In genomic region chr2:164808776-164809175, GRCh38 we compare ENCODE assay signal across 26 cellular contexts. TPM values are rescaled to one million over a fixed set of nuclear protein-coding genes. Genes with fewer than 3 reads are reported as not detected.
DNase-seq lines count a peak whose midpoint lies in the region; ATAC-seq and TF ChIP-seq lines count a peak whose summit lies in the region.
"Had no signal": no experiment of that assay in that cellular context is flagged by ENCODE, and none has a peak within 500 bp of the region (broad histone marks: within the 10 kb centered on the region; RNA-seq: fewer than 3 reads in every experiment).

No MANE protein-coding gene starts in this region.

- no peak for ATAC-seq in stimulated activated naive CD8-positive, alpha-beta T cell treated with anti-CD3 and anti-CD28 coated beads, Interleukin-15, amount 100 ng/mL, for 72 hours
- ATAC-seq: left ventricle myocardium superior had no signal

- H3K4me3 Mint-ChIP-seq in stimulated activated naive CD8-positive, alpha-beta T cell treated with anti-CD3 and anti-CD28 coated beads, Interleukin-15, amount 100 ng/mL, for 72 hours, result no peak overlapping the region
- H3K4me3 Mint-ChIP-seq: CD14-positive monocyte; dendritic cell treated with granulocyte-macrophage colony-stimulating factor and Interleukin-4, amounts not matched to agents 40 ng/mL and 50 ng/mL, for 4 days; T-helper 1 cell treated with Interleukin-12 subunit alpha and Interleukin-12 subunit beta and Interleukin-4 antibody, amounts not matched to agents 30 μg/mL and 1 μg/mL, for 36 hours had no signal

- H3K9me3 Mint-ChIP-seq in stimulated activated naive CD8-positive, alpha-beta T cell treated with anti-CD3 and anti-CD28 coated beads, Interleukin-15, amount 100 ng/mL, for 72 hours, result no peaks in the 10 kb centered on the region
- H3K9me3 Mint-ChIP-seq: dendritic cell treated with granulocyte-macrophage colony-stimulating factor and Interleukin-4, amounts not matched to agents 40 ng/mL and 50 ng/mL, for 4 days; T-helper 1 cell treated with Interleukin-12 subunit alpha and Interleukin-12 subunit beta and Interleukin-4 antibody, amounts not matched to agents 30 μg/mL and 1 μg/mL, for 36 hours had no signal

- no peak overlapping the region for H4K8ac ChIP-seq in neuronal stem cell (ENCODE audit: low read depth, low read length)

- H2AK5ac ChIP-seq in neuronal stem cell (ENCODE audit: low read depth, low read length), result no peak overlapping the region

- H2BK5ac ChIP-seq in neuronal stem cell (ENCODE audit: low read length), result no peak overlapping the region

- no peak overlapping the region for H4K91ac ChIP-seq in neuronal stem cell (ENCODE audit: low read depth, low read length, poor library complexity)

- H3K18ac ChIP-seq in neuronal stem cell (ENCODE audit: low read length), result no peak overlapping the region

- WGBS in neuronal stem cell (ENCODE audit: extremely low coverage in 2 of 2, insufficient read length in 2 of 2, insufficient replicate concordance in 1 of 2), 2 donors, result no CpG with 5 or more reads among the region's 1 CpG

- TF ChIP-seq CTCF in AG10803 (conservative IDR thresholded peaks at IDR 0.05; ENCODE audit: low read length), result no peak

- no peak overlapping the region for H2BK120ac ChIP-seq in neuronal stem cell (ENCODE audit: low read depth, low read length)

- H3K9ac ChIP-seq in neuronal stem cell (ENCODE audit: low read depth, low read length, poor library complexity), result no peak overlapping the region

- H3K9me3 ChIP-seq in neuronal stem cell (replicated peaks in 1 of 2; ENCODE audit: control insufficient read depth in 2 of 2, insufficient read depth in 1 of 2, low read depth in 1 of 2, low read length in 2 of 2), result no peaks in the 10 kb centered on the region
- H3K9me3 ChIP-seq: sigmoid colon, upper lobe of left lung had no signal

- H2BK12ac ChIP-seq in neuronal stem cell (ENCODE audit: low read length), result no peak overlapping the region

- no peak overlapping the region for H3K23ac ChIP-seq in neuronal stem cell (ENCODE audit: low read depth, low read length, poor library complexity)

- no peaks in the 10 kb centered on the region for H3K79me1 ChIP-seq in neuronal stem cell (ENCODE audit: low read depth, low read length)

- H3K27ac Mint-ChIP-seq in stimulated activated naive CD8-positive, alpha-beta T cell treated with anti-CD3 and anti-CD28 coated beads, Interleukin-15, amount 100 ng/mL, for 72 hours, result no peak overlapping the region
- H3K27ac Mint-ChIP-seq: CD14-positive monocyte; dendritic cell treated with granulocyte-macrophage colony-stimulating factor and Interleukin-4, amounts not matched to agents 40 ng/mL and 50 ng/mL, for 4 days; T-helper 1 cell treated with Interleukin-12 subunit alpha and Interleukin-12 subunit beta and Interleukin-4 antibody, amounts not matched to agents 30 μg/mL and 1 μg/mL, for 36 hours had no signal

- H2BK15ac ChIP-seq in neuronal stem cell (ENCODE audit: low read length), result no peak overlapping the region

- H3K4me3 ChIP-seq in AG10803 (ENCODE audit: low read length), result no peak overlapping the region
- H3K4me3 ChIP-seq in neuronal stem cell (ENCODE audit: low read length in 2 of 2), result no peak overlapping the region
- H3K4me3 ChIP-seq: sigmoid colon, upper lobe of left lung had no signal

- DNase-seq in AG10803 (ENCODE audit: low read depth) (peak; percentile 71), SK-MEL-5 (ENCODE audit: low read depth, low spot score) (peak; percentile 72), epidermal melanocyte (ENCODE audit: insufficient read length, low spot score) (peak; percentile 18), neuronal stem cell (ENCODE audit: low spot score) (no peak), NOMO-1 (lab: John Stamatoyannopoulos, UW; ENCODE audit: unreplicated experiment in 2 of 2) (no peak), putamen (ENCODE audit: low spot score) (no peak), activated gamma-delta T cell (lab: John Stamatoyannopoulos, UW) (no peak)
- DNase-seq in stimulated activated naive CD8-positive, alpha-beta T cell treated with anti-CD3 and anti-CD28 coated beads, Interleukin-15, amount 100 ng/mL, for 72 hours, result no peak
- DNase-seq: activated CD8-positive, alpha-beta memory T cell treated with anti-CD3 and anti-CD28 coated beads, Interleukin-2, amount 50 U/mL, for 48 hours; activated gamma-delta T cell treated with Interleukin-2 at 50 U/mL for 16 hours; aorta; glutamatergic neuron; left ventricle myocardium superior; NCI-H1436 treated with DMSO at 0.1 percent for 48 hours; NCI-H748 treated with DMSO at 0.1 percent for 48 hours; occipital lobe; SHP77; sigmoid colon; stimulated activated CD4-positive, alpha-beta T cell treated with anti-CD3 and anti-CD28 coated beads, Interleukin-1b, Interleukin-23, amount 100 ng/mL, for 48 hours; stimulated activated naive CD4-positive, alpha-beta T cell treated with Interleukin-2 at 50 U/mL for 16 hours; upper lobe of left lung had no signal

- H3K4me1 Mint-ChIP-seq in stimulated activated naive CD8-positive, alpha-beta T cell treated with anti-CD3 and anti-CD28 coated beads, Interleukin-15, amount 100 ng/mL, for 72 hours, result no peaks in the 10 kb centered on the region

- no peaks in the 10 kb centered on the region for H3K36me3 ChIP-seq in neuronal stem cell (replicated peaks in 1 of 2; ENCODE audit: control insufficient read depth in 2 of 2, insufficient read depth in 2 of 2, low read length in 2 of 2)
- H3K36me3 ChIP-seq: sigmoid colon, upper lobe of left lung had no signal

- no peak overlapping the region for H3K27ac ChIP-seq in neuronal stem cell (replicated peaks; ENCODE audit: low read length)
- H3K27ac ChIP-seq: epithelial cell of prostate, VCaP had no signal

- peaks cover 0 to 6% of the 10 kb centered on the region in 2 donors for H3K4me1 ChIP-seq in neuronal stem cell (ENCODE audit: control insufficient read depth in 2 of 2, insufficient read depth in 1 of 2, low read depth in 1 of 2, low read length in 2 of 2)

- H3K27me3 Mint-ChIP-seq in stimulated activated naive CD8-positive, alpha-beta T cell treated with anti-CD3 and anti-CD28 coated beads, Interleukin-15, amount 100 ng/mL, for 72 hours, result no peaks in the 10 kb centered on the region
- H3K27me3 Mint-ChIP-seq: dendritic cell treated with granulocyte-macrophage colony-stimulating factor and Interleukin-4, amounts not matched to agents 40 ng/mL and 50 ng/mL, for 4 days had no signal

- no peak overlapping the region for H3K14ac ChIP-seq in neuronal stem cell (ENCODE audit: low read length)

- in situ Hi-C loops in SK-MEL-5 (cut with HindIII; ENCODE audit: low pct_unique_long_range_greater_than_20kb, low sequenced_read_pairs), result no loop called here

- no peaks in the 10 kb centered on the region for H3K27me3 ChIP-seq in neuronal stem cell (ENCODE audit: control insufficient read depth in 3 of 3, insufficient read depth in 3 of 3, low read depth in 1 of 3, low read length in 3 of 3)
- H3K27me3 ChIP-seq: sigmoid colon, upper lobe of left lung had no signal

- no peak overlapping the region for H3K4me2 ChIP-seq in neuronal stem cell (ENCODE audit: insufficient read depth, low read length, poor library complexity, severe bottlenecking)

- H3K4ac ChIP-seq in neuronal stem cell (ENCODE audit: low read length), result no peak overlapping the region

- peak overlapping the region; percentile 75 for H2AFZ ChIP-seq in neuronal stem cell (ENCODE audit: low read length)

RNA-seq across cellular contexts. Expression of gene COBLL1, which starts 32.8 kb away (rescaled TPM):
- total RNA-seq in SK-MEL-5 (2014; rRNA removed; shearing (Covaris generic)), result 4.6 and 7.7 TPM in 2 replicates
- polyA plus RNA-seq in SK-MEL-5 (2015; cell fraction: cytosol; rRNA removed), result 13.0 and 17.6 TPM in 2 replicates
- polyA plus RNA-seq in SK-MEL-5 (2015; cell fraction: nucleus; rRNA removed), result 20.6 and 20.7 TPM in 2 replicates
- polyA plus RNA-seq in neuronal stem cell (2013, experiment 1 of 2), result 1.0 TPM
- 0.97 TPM for polyA plus RNA-seq in neuronal stem cell (2013, experiment 2 of 2)

Comparison
In these comparisons a context has a peak if more than half of its experiments do, and no peak if none do; other contexts are left out.
1. DNase-seq: peak in AG10803 (single experiment), SK-MEL-5 (single experiment) and epidermal melanocyte (single experiment); none in neuronal stem cell (single experiment), NOMO-1 (0 of 2), putamen (single experiment), activated gamma-delta T cell (single experiment) and stimulated activated naive CD8-positive, alpha-beta T cell treated with anti-CD3 and anti-CD28 coated beads, Interleukin-15, amount 100 ng/mL, for 72 hours (0 of 2).